Comparison of ENCODE assay signal across 8 cellular contexts in genomic region chr10:80461208-80462183, GRCh38. TPM values are rescaled to one million over a fixed set of nuclear protein-coding genes. Genes with fewer than 3 reads are reported as not detected.
A peak's percentile ranks its signal among the peaks of the same experiment; 100 is the strongest.
DNase-seq lines count a peak whose midpoint lies in the region; ATAC-seq and TF ChIP-seq lines count a peak whose summit lies in the region.

No MANE protein-coding gene starts in this region.

- H3K9me3 ChIP-seq in SK-N-SH (no peaks in the 10 kb centered on the region), iPS-20b (ENCODE audit: insufficient read depth, low read depth, low read length) (no peaks in the 10 kb centered on the region), stomach (no peaks in the 10 kb centered on the region)

- H3F3A ChIP-seq in SK-N-SH (replicated peaks; ENCODE audit: insufficient read depth): peaks cover 8% of the 10 kb centered on the region

- H3K27ac Mint-ChIP-seq in activated T-helper 17 cell treated with anti-CD3 and anti-CD28 coated beads, Interleukin-2, amount 50 U/mL, for 72 hours: peak overlapping the region; percentile 89

- TF ChIP-seq EP300 in SK-N-SH (IDR thresholded peaks at IDR 0.05; ENCODE audit: borderline replicate concordance in 1 of 2, low read depth in 1 of 2, low read length in 1 of 2) (no peak), stomach (IDR thresholded peaks at IDR 0.05) (no peak)

- H2AFZ ChIP-seq in SK-N-SH (ENCODE audit: low read depth): no peak overlapping the region

- no peak for TF ChIP-seq POLR2A in stomach (IDR thresholded peaks at IDR 0.05)

- H3K36me3 ChIP-seq in SK-N-SH (replicated peaks in 1 of 2; ENCODE audit: control insufficient read depth in 1 of 2, insufficient read depth in 2 of 2, low read length in 1 of 2) (no peaks in the 10 kb centered on the region), iPS-20b (ENCODE audit: insufficient read depth, low read depth, low read length) (no peaks in the 10 kb centered on the region), stomach (no peaks in the 10 kb centered on the region)

- TF ChIP-seq RAD21 in SK-N-SH (IDR thresholded peaks at IDR 0.05; ENCODE audit: low read length): no peak

- H4K20me1 ChIP-seq in SK-N-SH (ENCODE audit: insufficient read depth): peaks cover 99% of the 10 kb centered on the region

- CTCF ChIA-PET in SK-N-SH (lab: Yijun Ruan, JAX): interaction anchor here (1.4 to 35.3 kb wide), 5 partner anchors 17 to 78 kb away, joined by 3 to 602 read pairs (median 4); no protein-coding TSS in a partner anchor

- H3K27me3 ChIP-seq in SK-N-SH (ENCODE audit: insufficient read depth) (no peaks in the 10 kb centered on the region), iPS-20b (ENCODE audit: insufficient read depth, low read length) (peaks cover 7% of the 10 kb centered on the region; the same call in 1 of the 2 replicates), stomach (no peaks in the 10 kb centered on the region)

- no peaks in the 10 kb centered on the region for H3K9me2 ChIP-seq in SK-N-SH

- POLR2A ChIA-PET in SK-N-SH (lab: Yijun Ruan, JAX): no interaction called here

- peak overlapping the region; percentile 44; the same call in 1 of the 2 replicates for H3K4me2 ChIP-seq in SK-N-SH

- H3K4me1 ChIP-seq in SK-N-SH (ENCODE audit: control insufficient read depth in 1 of 2, insufficient read depth in 2 of 2, low read depth in 1 of 2, low read length in 1 of 2): peaks cover 78 to 85% of the 10 kb centered on the region in 2 experiments
- peaks cover 74% of the 10 kb centered on the region for H3K4me1 ChIP-seq in iPS-20b (ENCODE audit: insufficient read depth, low read length)
- peaks cover 95 to 100% (median 100%) of the 10 kb centered on the region in 4 donors for H3K4me1 ChIP-seq in stomach

- H3K36me3 Mint-ChIP-seq in activated T-helper 17 cell treated with anti-CD3 and anti-CD28 coated beads, Interleukin-2, amount 50 U/mL, for 72 hours (ENCODE audit: low read depth): peaks cover 62% of the 10 kb centered on the region

- TF ChIP-seq CTCF in SK-N-SH (IDR thresholded peaks at IDR 0.05): no peak
- no peak for TF ChIP-seq CTCF in stomach (IDR thresholded peaks at IDR 0.05)

- H3K27ac ChIP-seq in SK-N-SH (ENCODE audit: low read depth in 2 of 2, low read length in 1 of 2) (peak overlapping the region; percentile 23 to 31; a peak in 3 of 4 replicates), iPS-20b (ENCODE audit: low read length) (peak overlapping the region; percentile 25), stomach (peak overlapping the region; percentile 80 to 91 (median 85))

- H3K27me3 Mint-ChIP-seq in activated T-helper 17 cell treated with anti-CD3 and anti-CD28 coated beads, Interleukin-2, amount 50 U/mL, for 72 hours: no peaks in the 10 kb centered on the region

- DNase-seq in SK-N-SH (no peak), stomach (no peak), NCI-H2029 treated with DMSO at 0.1 percent for 48 hours (lab: John Stamatoyannopoulos, UW) (no peak), head of caudate nucleus (no peak), OCI-M1 (lab: John Stamatoyannopoulos, UW) (no peak)

- H3K4me3 Mint-ChIP-seq in activated T-helper 17 cell treated with anti-CD3 and anti-CD28 coated beads, Interleukin-2, amount 50 U/mL, for 72 hours: peak overlapping the region; percentile 91

- no peak overlapping the region for H3K9ac ChIP-seq in SK-N-SH
- peak overlapping the region; percentile 38; the same call in 1 of the 2 replicates for H3K9ac ChIP-seq in iPS-20b (ENCODE audit: low read depth, low read length)

- 83% methylated on average over 8 of the region's 8 CpGs for WGBS in SK-N-SH (ENCODE audit: low lambda C conversion rate)
- 40 to 47% (median 43%) methylated on average over 8 of the region's 8 CpGs for WGBS in stomach, 5 donors

- intact Hi-C loops in stomach (cut with DNase I; ENCODE audit: low total_unique reads): no loop called here
- intact Hi-C loops in head of caudate nucleus (cut with DNase I): no loop called here

- H3K79me2 ChIP-seq in SK-N-SH (ENCODE audit: insufficient read depth): peaks cover 100% of the 10 kb centered on the region

- no peak for ATAC-seq in SK-N-SH treated with all-trans-retinoic acid at 6 μM for 48 hours
- ATAC-seq in activated T-helper 17 cell treated with anti-CD3 and anti-CD28 coated beads, Interleukin-2, amount 50 U/mL, for 72 hours (replicated peaks): no peak

- H3K9me3 Mint-ChIP-seq in activated T-helper 17 cell treated with anti-CD3 and anti-CD28 coated beads, Interleukin-2, amount 50 U/mL, for 72 hours: no peaks in the 10 kb centered on the region

- H3K4me1 Mint-ChIP-seq in activated T-helper 17 cell treated with anti-CD3 and anti-CD28 coated beads, Interleukin-2, amount 50 U/mL, for 72 hours: peaks cover 72% of the 10 kb centered on the region

- H3K4me3 ChIP-seq in SK-N-SH (ENCODE audit: low read depth in 2 of 2, low read length in 1 of 2) (no peak overlapping the region), iPS-20b (ENCODE audit: low read length) (peak overlapping the region; percentile 52; the same call in 1 of the 2 replicates), stomach (peak overlapping the region in 1 of 4 donors; percentile 13)

TF ChIP-seq in SK-N-SH, 30 proteins besides CTCF, POLR2A, EP300 and RAD21 (continues in another document):
- no peak for TF ChIP-seq CHD2 (IDR thresholded peaks at IDR 0.05; ENCODE audit: low read length, partially characterized antibody)
- TF ChIP-seq GATA2 (CRISPR knock-in tag; IDR thresholded peaks at IDR 0.05): no peak
- no peak for TF ChIP-seq USF1 (IDR thresholded peaks at IDR 0.05; ENCODE audit: borderline replicate concordance, low read depth)
- TF ChIP-seq FOXJ3 (CRISPR knock-in tag; IDR thresholded peaks at IDR 0.05): no peak
- no peak for TF ChIP-seq ZBTB33 (IDR thresholded peaks at IDR 0.05; ENCODE audit: borderline replicate concordance, low read depth)
- no peak for TF ChIP-seq FOXM1 (IDR thresholded peaks at IDR 0.05; ENCODE audit: low read depth)

TF ChIP-seq in SK-N-SH treated with all-trans-retinoic acid at 6 μM for 48 hours, 23 proteins besides CTCF, POLR2A, EP300 and RAD21 (continues in another document):
- TF ChIP-seq ZFP30 (CRISPR knock-in tag; IDR thresholded peaks at IDR 0.05) (no peak), PPARA (CRISPR knock-in tag; IDR thresholded peaks at IDR 0.05; ENCODE audit: borderline replicate concordance) (no peak), CREB5 (CRISPR knock-in tag; IDR thresholded peaks at IDR 0.05; ENCODE audit: low read depth) (no peak), TOX (CRISPR knock-in tag; IDR thresholded peaks at IDR 0.05; ENCODE audit: borderline replicate concordance) (no peak), CSRNP3 (CRISPR knock-in tag; IDR thresholded peaks at IDR 0.05) (no peak), ZNF70 (CRISPR knock-in tag; IDR thresholded peaks at IDR 0.05) (no peak), PATZ1 (CRISPR knock-in tag; IDR thresholded peaks at IDR 0.05; ENCODE audit: borderline replicate concordance) (no peak), ZNF565 (CRISPR knock-in tag; conservative IDR thresholded peaks at IDR 0.05; ENCODE audit: low read depth) (no peak), ESRRG (CRISPR knock-in tag; IDR thresholded peaks at IDR 0.05) (no peak)

RNA-seq across cellular contexts. Expression of gene TSPAN14, which starts 7.4 kb away (rescaled TPM):
- polyA plus RNA-seq in SK-N-SH (2012; rRNA removed) (44.0 and 78.1 TPM in 2 replicates), stomach (10 to 100 TPM in 2 of 3 donors, 1 to 10 TPM in 1; 7.0 to 21.5 (median 13.7) TPM)
- 42.5 and 64.1 TPM in 2 replicates for polyA plus RNA-seq in SK-N-SH (2012; cell fraction: cytosol; rRNA removed)
- 57.0 and 58.9 TPM in 2 replicates for polyA plus RNA-seq in SK-N-SH (2012; cell fraction: nucleus; rRNA removed)
- total RNA-seq in activated T-helper 17 cell treated with anti-CD3 and anti-CD28 coated beads, Interleukin-2, amount 50 U/mL, for 72 hours: 10 to 100 TPM; 61.9 to 64.5 TPM
- total RNA-seq in stomach: 10 to 100 TPM; 24.4 to 82.6 (median 42.9) TPM

RNA-seq across cellular contexts. Expression of gene PRXL2A, which starts 53.1 kb away (rescaled TPM):
- polyA plus RNA-seq in SK-N-SH (2012; rRNA removed) (14.0 and 15.6 TPM in 2 replicates), stomach (10 to 100 TPM; 16.2 to 36.3 (median 19.4) TPM)
- 23.3 and 26.8 TPM in 2 replicates for polyA plus RNA-seq in SK-N-SH (2012; cell fraction: cytosol; rRNA removed)
- 4.5 and 4.6 TPM in 2 replicates for polyA plus RNA-seq in SK-N-SH (2012; cell fraction: nucleus; rRNA removed)
- total RNA-seq in activated T-helper 17 cell treated with anti-CD3 and anti-CD28 coated beads, Interleukin-2, amount 50 U/mL, for 72 hours: 1 to 10 TPM; 9.4 to 9.6 TPM
- total RNA-seq in stomach: 10 to 100 TPM in 4 of 5 donors, 1 to 10 TPM in 1; 6.7 to 56.8 (median 16.2) TPM

Comparison
In these comparisons a context has a peak if more than half of its experiments do, and no peak if none do; other contexts are left out.
1. H3K27ac ChIP-seq: peak in every context shown above with its lines; median percentile 85 in stomach; 27 in SK-N-SH; 25 in iPS-20b.